In the genomic region with DNA sequence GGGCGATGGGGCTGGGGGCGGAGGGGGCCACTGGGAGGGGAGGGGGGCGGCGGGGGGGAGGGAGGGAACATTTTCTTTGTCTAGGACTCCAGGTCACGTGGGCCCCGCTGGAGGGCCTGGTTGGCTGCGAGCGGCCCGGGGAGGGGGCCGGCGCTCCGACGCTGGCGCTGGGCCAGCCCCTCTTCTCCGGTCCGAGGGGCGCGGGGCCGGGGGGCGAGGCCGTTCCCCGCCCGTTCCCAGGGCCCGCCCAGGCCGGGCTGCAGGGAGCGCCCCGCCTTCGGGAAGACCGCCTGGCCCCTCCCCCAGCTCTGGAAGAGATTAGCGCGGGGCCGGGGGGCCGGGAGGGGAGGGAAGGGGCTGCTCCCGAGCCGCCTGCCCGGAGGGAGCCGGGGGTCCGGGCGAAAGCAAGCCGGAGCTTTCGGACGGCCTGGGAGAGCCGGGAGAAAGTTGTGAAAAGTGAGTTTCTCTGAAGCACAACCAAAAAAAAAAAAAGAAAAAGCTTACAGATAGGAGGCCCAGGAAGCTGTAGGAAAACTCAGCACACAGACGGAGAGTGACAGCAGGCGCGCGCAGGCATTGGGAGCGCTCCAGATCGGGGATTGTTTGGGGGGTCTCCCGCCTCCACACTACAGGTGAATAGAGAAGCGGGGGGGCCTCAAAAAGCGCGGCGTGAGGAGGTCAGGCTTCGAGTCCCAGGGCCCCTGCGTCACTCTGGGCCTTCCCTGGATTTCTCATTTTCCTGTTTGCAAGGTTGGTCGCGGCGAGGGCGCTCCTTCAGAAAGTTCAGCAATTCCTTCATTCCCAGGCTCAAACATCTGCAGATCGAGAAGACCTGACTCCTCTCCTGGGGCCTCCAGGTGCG, we compare ENCODE assay signal across 1 cellular context.
TF ChIP-seq lines count a peak whose summit lies in the region.

No MANE protein-coding gene starts in this region.

TF ChIP-seq in HepG2, 621 proteins besides CTCF, POLR2A, EP300 and RAD21 (continued from another document and continues in another):
- peak; percentile 91 for TF ChIP-seq ZNF770 (CRISPR knock-in tag; IDR thresholded peaks at IDR 0.05)
- no peak for TF ChIP-seq TBX2 (CRISPR knock-in tag; IDR thresholded peaks at IDR 0.05; ENCODE audit: borderline replicate concordance)
- no peak for TF ChIP-seq FOXK2 (IDR thresholded peaks at IDR 0.05)
- TF ChIP-seq GPBP1L1 (CRISPR knock-in tag; IDR thresholded peaks at IDR 0.05): no peak
- no peak; the same call in 1 of the 2 replicates for TF ChIP-seq SRY (CRISPR knock-in tag; IDR thresholded peaks at IDR 0.05)
- TF ChIP-seq ZNF367 (CRISPR knock-in tag; IDR thresholded peaks at IDR 0.05; ENCODE audit: borderline replicate concordance): no peak
- TF ChIP-seq POLR2AphosphoS2 (IDR thresholded peaks at IDR 0.05; ENCODE audit: low read depth, low read length): no peak
- peak; percentile 69; the same call in 1 of the 2 replicates for TF ChIP-seq ZNF605 (CRISPR knock-in tag; IDR thresholded peaks at IDR 0.05)
- TF ChIP-seq RORA (CRISPR knock-in tag; IDR thresholded peaks at IDR 0.05): no peak
- TF ChIP-seq ZNF430 (CRISPR knock-in tag; IDR thresholded peaks at IDR 0.05): no peak; the same call in 1 of the 2 replicates
- peak; percentile 36 for TF ChIP-seq HDAC1 (CRISPR knock-in tag; IDR thresholded peaks at IDR 0.05)
- peak; percentile 65; the same call in 1 of the 2 replicates for TF ChIP-seq ZNF232 (CRISPR knock-in tag; IDR thresholded peaks at IDR 0.05; ENCODE audit: borderline replicate concordance)
- no peak for TF ChIP-seq ZNF83 (CRISPR knock-in tag; IDR thresholded peaks at IDR 0.05; ENCODE audit: borderline replicate concordance)
- no peak for TF ChIP-seq ZFAT (CRISPR knock-in tag; conservative IDR thresholded peaks at IDR 0.05)
- TF ChIP-seq RBAK (CRISPR knock-in tag; IDR thresholded peaks at IDR 0.05): no peak
- no peak for TF ChIP-seq RARA (CRISPR knock-in tag; IDR thresholded peaks at IDR 0.05)
- no peak for TF ChIP-seq ZNF17 (CRISPR knock-in tag; IDR thresholded peaks at IDR 0.05)
- no peak for TF ChIP-seq MED8 (CRISPR knock-in tag; IDR thresholded peaks at IDR 0.05; ENCODE audit: insufficient replicate concordance)
- no peak for TF ChIP-seq ZNF264 (CRISPR knock-in tag; IDR thresholded peaks at IDR 0.05)
- TF ChIP-seq HNRNPL (IDR thresholded peaks at IDR 0.05; ENCODE audit: low read depth, low read length): no peak
- TF ChIP-seq ZSCAN31 (CRISPR knock-in tag; IDR thresholded peaks at IDR 0.05; ENCODE audit: low read depth): no peak
- TF ChIP-seq ZNF709 (CRISPR knock-in tag; IDR thresholded peaks at IDR 0.05): no peak
- TF ChIP-seq ZNF547 (CRISPR knock-in tag; IDR thresholded peaks at IDR 0.05): no peak
- TF ChIP-seq KDM5A (IDR thresholded peaks at IDR 0.05; ENCODE audit: borderline replicate concordance, low read length): no peak
- TF ChIP-seq CCAR2 (optimal IDR thresholded peaks at IDR 0.05; ENCODE audit: low read depth, low read length): no peak
- TF ChIP-seq, protein P1, sequence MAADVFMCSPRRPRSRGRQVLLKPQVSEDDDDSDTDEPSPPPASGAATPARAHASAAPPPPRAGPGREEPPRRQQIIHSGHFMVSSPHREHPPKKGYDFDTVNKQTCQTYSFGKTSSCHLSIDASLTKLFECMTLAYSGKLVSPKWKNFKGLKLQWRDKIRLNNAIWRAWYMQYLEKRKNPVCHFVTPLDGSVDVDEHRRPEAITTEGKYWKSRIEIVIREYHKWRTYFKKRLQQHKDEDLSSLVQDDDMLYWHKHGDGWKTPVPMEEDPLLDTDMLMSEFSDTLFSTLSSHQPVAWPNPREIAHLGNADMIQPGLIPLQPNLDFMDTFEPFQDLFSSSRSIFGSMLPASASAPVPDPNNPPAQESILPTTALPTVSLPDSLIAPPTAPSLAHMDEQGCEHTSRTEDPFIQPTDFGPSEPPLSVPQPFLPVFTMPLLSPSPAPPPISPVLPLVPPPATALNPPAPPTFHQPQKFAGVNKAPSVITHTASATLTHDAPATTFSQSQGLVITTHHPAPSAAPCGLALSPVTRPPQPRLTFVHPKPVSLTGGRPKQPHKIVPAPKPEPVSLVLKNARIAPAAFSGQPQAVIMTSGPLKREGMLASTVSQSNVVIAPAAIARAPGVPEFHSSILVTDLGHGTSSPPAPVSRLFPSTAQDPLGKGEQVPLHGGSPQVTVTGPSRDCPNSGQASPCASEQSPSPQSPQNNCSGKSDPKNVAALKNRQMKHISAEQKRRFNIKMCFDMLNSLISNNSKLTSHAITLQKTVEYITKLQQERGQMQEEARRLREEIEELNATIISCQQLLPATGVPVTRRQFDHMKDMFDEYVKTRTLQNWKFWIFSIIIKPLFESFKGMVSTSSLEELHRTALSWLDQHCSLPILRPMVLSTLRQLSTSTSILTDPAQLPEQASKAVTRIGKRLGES (CRISPR knock-in tag; IDR thresholded peaks at IDR 0.05; ENCODE audit: borderline replicate concordance): 0 out of 2 replicates have a peak, but pooled peaks have one; percentile 48
- no peak for TF ChIP-seq ZNF34 (CRISPR knock-in tag; IDR thresholded peaks at IDR 0.05; ENCODE audit: borderline replicate concordance)
- peak; percentile 58 for TF ChIP-seq NFYC (CRISPR knock-in tag; IDR thresholded peaks at IDR 0.05)
- no peak for TF ChIP-seq MBNL3 (CRISPR knock-in tag; conservative IDR thresholded peaks at IDR 0.05)
- TF ChIP-seq ZNF564 (CRISPR knock-in tag; IDR thresholded peaks at IDR 0.05): no peak
- no peak for TF ChIP-seq GABPA (IDR thresholded peaks at IDR 0.05; ENCODE audit: low read depth, low read length)
- no peak for TF ChIP-seq GABPA (CRISPR knock-in tag; IDR thresholded peaks at IDR 0.05; ENCODE audit: low read depth)
- TF ChIP-seq ZNF7 (CRISPR knock-in tag; IDR thresholded peaks at IDR 0.05): no peak
- TF ChIP-seq, protein P2, sequence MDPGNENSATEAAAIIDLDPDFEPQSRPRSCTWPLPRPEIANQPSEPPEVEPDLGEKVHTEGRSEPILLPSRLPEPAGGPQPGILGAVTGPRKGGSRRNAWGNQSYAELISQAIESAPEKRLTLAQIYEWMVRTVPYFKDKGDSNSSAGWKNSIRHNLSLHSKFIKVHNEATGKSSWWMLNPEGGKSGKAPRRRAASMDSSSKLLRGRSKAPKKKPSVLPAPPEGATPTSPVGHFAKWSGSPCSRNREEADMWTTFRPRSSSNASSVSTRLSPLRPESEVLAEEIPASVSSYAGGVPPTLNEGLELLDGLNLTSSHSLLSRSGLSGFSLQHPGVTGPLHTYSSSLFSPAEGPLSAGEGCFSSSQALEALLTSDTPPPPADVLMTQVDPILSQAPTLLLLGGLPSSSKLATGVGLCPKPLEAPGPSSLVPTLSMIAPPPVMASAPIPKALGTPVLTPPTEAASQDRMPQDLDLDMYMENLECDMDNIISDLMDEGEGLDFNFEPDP (CRISPR knock-in tag; conservative IDR thresholded peaks at IDR 0.05): no peak
- TF ChIP-seq, protein P3, sequence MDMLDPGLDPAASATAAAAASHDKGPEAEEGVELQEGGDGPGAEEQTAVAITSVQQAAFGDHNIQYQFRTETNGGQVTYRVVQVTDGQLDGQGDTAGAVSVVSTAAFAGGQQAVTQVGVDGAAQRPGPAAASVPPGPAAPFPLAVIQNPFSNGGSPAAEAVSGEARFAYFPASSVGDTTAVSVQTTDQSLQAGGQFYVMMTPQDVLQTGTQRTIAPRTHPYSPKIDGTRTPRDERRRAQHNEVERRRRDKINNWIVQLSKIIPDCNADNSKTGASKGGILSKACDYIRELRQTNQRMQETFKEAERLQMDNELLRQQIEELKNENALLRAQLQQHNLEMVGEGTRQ (IDR thresholded peaks at IDR 0.05; ENCODE audit: low read depth, low read length): peak; percentile 72
- TF ChIP-seq, protein P3 (CRISPR knock-in tag; IDR thresholded peaks at IDR 0.05; ENCODE audit: borderline replicate concordance): peak; percentile 53; the same call in 1 of the 2 replicates
- TF ChIP-seq AGO2 (optimal IDR thresholded peaks at IDR 0.05; ENCODE audit: low read depth, low read length): no peak
- TF ChIP-seq FIP1L1 (IDR thresholded peaks at IDR 0.05; ENCODE audit: borderline replicate concordance, insufficient read depth, low read depth, low read length): no peak
- TF ChIP-seq FOXK1 (CRISPR knock-in tag; IDR thresholded peaks at IDR 0.05; ENCODE audit: borderline replicate concordance, low read depth): no peak
- TF ChIP-seq ZSCAN30 (CRISPR knock-in tag; IDR thresholded peaks at IDR 0.05): no peak
- no peak for TF ChIP-seq ZIK1 (CRISPR knock-in tag; IDR thresholded peaks at IDR 0.05; ENCODE audit: borderline replicate concordance, low read depth)
- 0 out of 2 replicates have a peak, but pooled peaks have one; percentile 21 for TF ChIP-seq ZSCAN12 (CRISPR knock-in tag; IDR thresholded peaks at IDR 0.05)
- TF ChIP-seq ZNF501 (CRISPR knock-in tag; IDR thresholded peaks at IDR 0.05): no peak
- no peak for TF ChIP-seq THAP11 (CRISPR knock-in tag; IDR thresholded peaks at IDR 0.05)
- TF ChIP-seq MIER2 (CRISPR knock-in tag; IDR thresholded peaks at IDR 0.05): no peak
- no peak for TF ChIP-seq ZNF350 (CRISPR knock-in tag; IDR thresholded peaks at IDR 0.05; ENCODE audit: borderline replicate concordance, low read depth)
- TF ChIP-seq, protein P4, sequence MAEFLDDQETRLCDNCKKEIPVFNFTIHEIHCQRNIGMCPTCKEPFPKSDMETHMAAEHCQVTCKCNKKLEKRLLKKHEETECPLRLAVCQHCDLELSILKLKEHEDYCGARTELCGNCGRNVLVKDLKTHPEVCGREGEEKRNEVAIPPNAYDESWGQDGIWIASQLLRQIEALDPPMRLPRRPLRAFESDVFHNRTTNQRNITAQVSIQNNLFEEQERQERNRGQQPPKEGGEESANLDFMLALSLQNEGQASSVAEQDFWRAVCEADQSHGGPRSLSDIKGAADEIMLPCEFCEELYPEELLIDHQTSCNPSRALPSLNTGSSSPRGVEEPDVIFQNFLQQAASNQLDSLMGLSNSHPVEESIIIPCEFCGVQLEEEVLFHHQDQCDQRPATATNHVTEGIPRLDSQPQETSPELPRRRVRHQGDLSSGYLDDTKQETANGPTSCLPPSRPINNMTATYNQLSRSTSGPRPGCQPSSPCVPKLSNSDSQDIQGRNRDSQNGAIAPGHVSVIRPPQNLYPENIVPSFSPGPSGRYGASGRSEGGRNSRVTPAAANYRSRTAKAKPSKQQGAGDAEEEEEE (CRISPR knock-in tag; IDR thresholded peaks at IDR 0.05; ENCODE audit: borderline replicate concordance): no peak
- TF ChIP-seq MLLT10 (CRISPR knock-in tag; IDR thresholded peaks at IDR 0.05): no peak
- TF ChIP-seq ZNF607 (CRISPR knock-in tag; IDR thresholded peaks at IDR 0.05; ENCODE audit: borderline replicate concordance): no peak
- no peak for TF ChIP-seq ZBTB46 (CRISPR knock-in tag; IDR thresholded peaks at IDR 0.05; ENCODE audit: borderline replicate concordance)
- TF ChIP-seq ZFP82 (CRISPR knock-in tag; IDR thresholded peaks at IDR 0.05; ENCODE audit: borderline replicate concordance): no peak
- no peak for TF ChIP-seq ISX (CRISPR knock-in tag; conservative IDR thresholded peaks at IDR 0.05)
- TF ChIP-seq, protein P5, sequence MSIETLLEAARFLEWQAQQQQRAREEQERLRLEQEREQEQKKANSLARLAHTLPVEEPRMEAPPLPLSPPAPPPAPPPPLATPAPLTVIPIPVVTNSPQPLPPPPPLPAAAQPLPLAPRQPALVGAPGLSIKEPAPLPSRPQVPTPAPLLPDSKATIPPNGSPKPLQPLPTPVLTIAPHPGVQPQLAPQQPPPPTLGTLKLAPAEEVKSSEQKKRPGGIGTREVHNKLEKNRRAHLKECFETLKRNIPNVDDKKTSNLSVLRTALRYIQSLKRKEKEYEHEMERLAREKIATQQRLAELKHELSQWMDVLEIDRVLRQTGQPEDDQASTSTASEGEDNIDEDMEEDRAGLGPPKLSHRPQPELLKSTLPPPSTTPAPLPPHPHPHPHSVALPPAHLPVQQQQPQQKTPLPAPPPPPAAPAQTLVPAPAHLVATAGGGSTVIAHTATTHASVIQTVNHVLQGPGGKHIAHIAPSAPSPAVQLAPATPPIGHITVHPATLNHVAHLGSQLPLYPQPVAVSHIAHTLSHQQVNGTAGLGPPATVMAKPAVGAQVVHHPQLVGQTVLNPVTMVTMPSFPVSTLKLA (IDR thresholded peaks at IDR 0.05): no peak
- no peak for TF ChIP-seq CBFB (CRISPR knock-in tag; IDR thresholded peaks at IDR 0.05)
- TF ChIP-seq ZNF777 (CRISPR knock-in tag; IDR thresholded peaks at IDR 0.05): no peak; the same call in 1 of the 2 replicates
